1 cellular context compared by ENCODE assay signal in genomic region chr3:14598143-14598569, GRCh38.
TF ChIP-seq lines count a peak whose summit lies in the region.

No MANE protein-coding gene starts in this region.

TF ChIP-seq in K562, 482 proteins besides CTCF, POLR2A, EP300 and RAD21 (continued from another document and continues in another):
- no peak for TF ChIP-seq ATF1 (CRISPR knock-in tag; IDR thresholded peaks at IDR 0.05)
- no peak for TF ChIP-seq ATF1 (tag; IDR thresholded peaks at IDR 0.05)
- peak in 1 of 2 experiments; percentile 62; a peak in 1 of 3 replicates for TF ChIP-seq CBX3 (IDR thresholded peaks at IDR 0.05; ENCODE audit: borderline replicate concordance in 1 of 2, low read length in 2 of 2)
- peak; percentile 99 for TF ChIP-seq MIER1 (IDR thresholded peaks at IDR 0.05; ENCODE audit: low read depth)
- TF ChIP-seq KAT2B (IDR thresholded peaks at IDR 0.05; ENCODE audit: low read depth, low read length) = no peak
- no peak for TF ChIP-seq ELF2 (CRISPR knock-in tag; IDR thresholded peaks at IDR 0.05)
- TF ChIP-seq ZSCAN32 (CRISPR knock-in tag; IDR thresholded peaks at IDR 0.05) = no peak
- TF ChIP-seq PYGO2 (tag; IDR thresholded peaks at IDR 0.05) = peak; percentile 61; the same call in 1 of the 2 replicates
- no peak for TF ChIP-seq CHD2 (IDR thresholded peaks at IDR 0.05; ENCODE audit: low read depth, low read length)
- TF ChIP-seq KAT8 (IDR thresholded peaks at IDR 0.05; ENCODE audit: low read depth) = no peak
- TF ChIP-seq LARP7 (IDR thresholded peaks at IDR 0.05) = no peak
- TF ChIP-seq ZBTB17 (CRISPR knock-in tag; IDR thresholded peaks at IDR 0.05) = peak; percentile 29; the same call in 1 of the 2 replicates
- 0 out of 2 replicates have a peak, but pooled peaks have one; percentile 35 for TF ChIP-seq XRCC5 (IDR thresholded peaks at IDR 0.05; ENCODE audit: low read depth, low read length)
- peak; percentile 78; the same call in 1 of the 2 replicates for TF ChIP-seq NFXL1 (CRISPR knock-in tag; IDR thresholded peaks at IDR 0.05)
- no peak for TF ChIP-seq ZNF398 (CRISPR knock-in tag; IDR thresholded peaks at IDR 0.05)
- no peak for TF ChIP-seq TFE3 (CRISPR knock-in tag; IDR thresholded peaks at IDR 0.05)
- peak in 1 of 3 experiments; percentile 11 for TF ChIP-seq YY1 (IDR thresholded peaks at IDR 0.05; ENCODE audit: borderline replicate concordance in 1 of 3, control insufficient read depth in 1 of 3, extremely low read depth in 1 of 3, insufficient read depth in 3 of 3, insufficient read length in 1 of 3, insufficient replicate concordance in 2 of 3, low read depth in 1 of 3, low read length in 2 of 3)
- peak in 1 of 2 experiments; percentile 55; a peak in 1 of 4 replicates for TF ChIP-seq FOXA3 (CRISPR knock-in tag; conservative IDR thresholded peaks at IDR 0.05 in 1 of 2, IDR thresholded peaks at IDR 0.05 in 1 of 2)
- no peak for TF ChIP-seq PHB (CRISPR knock-in tag; IDR thresholded peaks at IDR 0.05)
- no peak for TF ChIP-seq ZNF140 (CRISPR knock-in tag; IDR thresholded peaks at IDR 0.05)
- TF ChIP-seq RBM17 (IDR thresholded peaks at IDR 0.05; ENCODE audit: borderline replicate concordance, low read depth, low read length) = no peak
- TF ChIP-seq SMAD2 (IDR thresholded peaks at IDR 0.05; ENCODE audit: low read depth, low read length) = no peak
- TF ChIP-seq HMBOX1 (IDR thresholded peaks at IDR 0.05) = no peak
- no peak for TF ChIP-seq DNMT1 (IDR thresholded peaks at IDR 0.05)
- no peak for TF ChIP-seq POLR2G (IDR thresholded peaks at IDR 0.05; ENCODE audit: low read depth, low read length)
- TF ChIP-seq MEF2A (IDR thresholded peaks at IDR 0.05; ENCODE audit: control insufficient read depth, low read depth, low read length) = no peak
- no peak for TF ChIP-seq SMC3 (conservative IDR thresholded peaks at IDR 0.05; ENCODE audit: insufficient read depth, low read depth, low read length)
- TF ChIP-seq U2AF1 (optimal IDR thresholded peaks at IDR 0.05; ENCODE audit: low read depth, low read length) = no peak
- TF ChIP-seq NRF1 (conservative IDR thresholded peaks at IDR 0.05 in 1 of 2, IDR thresholded peaks at IDR 0.05 in 1 of 2) = no peak
- peak; percentile 35; the same call in 1 of the 2 replicates for TF ChIP-seq NCOA6 (IDR thresholded peaks at IDR 0.05)
- no peak for TF ChIP-seq ZBTB33 (CRISPR knock-in tag; IDR thresholded peaks at IDR 0.05)
- no peak; a peak in 1 of 4 replicates for TF ChIP-seq MAZ (CRISPR knock-in tag; conservative IDR thresholded peaks at IDR 0.05 in 1 of 2, IDR thresholded peaks at IDR 0.05 in 1 of 2)
- TF ChIP-seq CAMTA2 (CRISPR knock-in tag; conservative IDR thresholded peaks at IDR 0.05) = no peak
- TF ChIP-seq STAT5A (IDR thresholded peaks at IDR 0.05; ENCODE audit: borderline replicate concordance, low read length) = no peak
- no peak for TF ChIP-seq DPF2 (IDR thresholded peaks at IDR 0.05)
- no peak for TF ChIP-seq SIX5 (IDR thresholded peaks at IDR 0.05; ENCODE audit: borderline replicate concordance in 1 of 2, insufficient read depth in 1 of 2, low read depth in 1 of 2, low read length in 2 of 2)
- TF ChIP-seq JUN (IDR thresholded peaks at IDR 0.05; ENCODE audit: borderline replicate concordance, low read depth, low read length) = no peak
- no peak for TF ChIP-seq JUN (CRISPR knock-in tag; IDR thresholded peaks at IDR 0.05; ENCODE audit: borderline replicate concordance)
- TF ChIP-seq ZNF586 (CRISPR knock-in tag; conservative IDR thresholded peaks at IDR 0.05) = no peak
- TF ChIP-seq ESRRA (IDR thresholded peaks at IDR 0.05; ENCODE audit: borderline replicate concordance, low read depth) = no peak
- no peak for TF ChIP-seq E2F4 (CRISPR knock-in tag; IDR thresholded peaks at IDR 0.05; ENCODE audit: low read depth)
- no peak for TF ChIP-seq MXD1 (CRISPR knock-in tag; IDR thresholded peaks at IDR 0.05; ENCODE audit: borderline replicate concordance, poor library complexity, severe bottlenecking)
- no peak for TF ChIP-seq ZNF668 (CRISPR knock-in tag; IDR thresholded peaks at IDR 0.05)
- TF ChIP-seq DEAF1 (CRISPR knock-in tag; IDR thresholded peaks at IDR 0.05) = no peak
- TF ChIP-seq ZNF165 (CRISPR knock-in tag; IDR thresholded peaks at IDR 0.05; ENCODE audit: borderline replicate concordance) = no peak
- TF ChIP-seq ZNF184 (CRISPR knock-in tag; IDR thresholded peaks at IDR 0.05) = no peak
- no peak for TF ChIP-seq ASH1L (IDR thresholded peaks at IDR 0.05; ENCODE audit: borderline replicate concordance, low read depth, partially characterized antibody)
- TF ChIP-seq NBN (IDR thresholded peaks at IDR 0.05; ENCODE audit: low read depth) = no peak
- no peak for TF ChIP-seq ZNF174 (CRISPR knock-in tag; IDR thresholded peaks at IDR 0.05)
- no peak for TF ChIP-seq POLR2B (IDR thresholded peaks at IDR 0.05; ENCODE audit: low read depth, partially characterized antibody)
- peak; percentile 92 for TF ChIP-seq FOXP1 (CRISPR knock-in tag; IDR thresholded peaks at IDR 0.05)
- no peak for TF ChIP-seq HOMEZ (CRISPR knock-in tag; IDR thresholded peaks at IDR 0.05)
- TF ChIP-seq ZNF121 (CRISPR knock-in tag; conservative IDR thresholded peaks at IDR 0.05) = no peak
- no peak for TF ChIP-seq ZNF384 (IDR thresholded peaks at IDR 0.05; ENCODE audit: low read depth, low read length)
- no peak for TF ChIP-seq E2F6 (IDR thresholded peaks at IDR 0.05; ENCODE audit: borderline replicate concordance in 1 of 2, extremely low read depth in 1 of 2, insufficient read depth in 1 of 2, insufficient read length in 1 of 2, low read depth in 1 of 2, low read length in 1 of 2, poor library complexity in 1 of 2, severe bottlenecking in 1 of 2)
- no peak for TF ChIP-seq ARHGAP35 (IDR thresholded peaks at IDR 0.05; ENCODE audit: partially characterized antibody)
- no peak for TF ChIP-seq ZNF780A (CRISPR knock-in tag; IDR thresholded peaks at IDR 0.05)
- no peak for TF ChIP-seq MXI1 (IDR thresholded peaks at IDR 0.05; ENCODE audit: low read depth, low read length)
- TF ChIP-seq ARID1B (IDR thresholded peaks at IDR 0.05) = no peak
